19 cellular contexts compared by ENCODE assay signal in the genomic region with DNA sequence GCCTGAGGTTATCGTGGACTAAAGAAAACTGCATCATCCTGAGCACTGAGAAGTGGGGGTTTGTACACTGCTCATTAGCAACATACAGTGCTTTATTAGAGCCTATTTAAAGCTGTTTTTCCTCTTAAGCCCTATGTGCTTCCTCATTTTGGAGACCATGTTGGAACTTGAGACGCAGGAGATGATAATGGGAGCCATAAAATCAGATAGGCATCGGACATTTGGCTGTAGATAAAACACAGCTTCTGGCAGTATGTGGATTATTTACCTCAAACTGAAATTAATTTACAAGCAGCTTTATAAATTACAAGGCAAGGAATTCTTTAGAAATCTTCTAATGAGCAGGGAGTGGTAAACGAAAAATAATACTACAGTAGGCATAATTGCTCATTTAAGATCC.
"Had no signal": no experiment of that assay in that cellular context is flagged by ENCODE, and none has a peak within 500 bp of the region (broad histone marks: within the 10 kb centered on the region; RNA-seq: fewer than 3 reads in every experiment).

No MANE protein-coding gene starts in this region.

- H3K4me3 ChIP-seq: colonic mucosa, gastrocnemius medialis, right lobe of liver, thyroid gland had no signal

- DNase-seq: activated CD4-positive, alpha-beta T cell treated with anti-CD3 and anti-CD28 coated beads, Interleukin-2, amount 10 ng/mL, durations not matched to agents 24 days and 14 days; activated CD8-positive, alpha-beta T cell treated with anti-CD3 and anti-CD28 coated beads for 36 hours; activated naive CD4-positive, alpha-beta T cell treated with Interleukin-2 at 50 U/mL for 16 hours; activated naive CD8-positive, alpha-beta T cell treated with anti-CD3 and anti-CD28 coated beads, Interleukin-2, amount 10 ng/mL, durations not matched to agents 7 days and 5 days; activated T-cell treated with anti-CD3 and anti-CD28 coated beads, Interleukin-2, amount 50 U/mL, for 1 hour; amygdala; central memory CD4-positive, alpha-beta T cell; colonic mucosa; gastrocnemius medialis; head of caudate nucleus; kidney glomerular epithelial cell; left ventricle myocardium superior; naive thymus-derived CD8-positive, alpha-beta T cell; right lobe of liver; stimulated activated naive B cell treated with anti-CD40 and anti-IgM and Interleukin-4, amounts not matched to agents 10 μg/mL and 1 μg/mL and 100 μg/mL, for 72 hours; SW 1271; thyroid gland had no signal

- H3K9me3 ChIP-seq: colonic mucosa, gastrocnemius medialis, right lobe of liver, thyroid gland had no signal

- H2AFZ ChIP-seq: parathyroid adenoma had no signal

- H3K4me1 ChIP-seq: colonic mucosa, gastrocnemius medialis, parathyroid adenoma, right lobe of liver, thyroid gland had no signal

- FAIRE-seq: TTC549 had no signal

- H3K36me3 ChIP-seq: colonic mucosa, gastrocnemius medialis, right lobe of liver, thyroid gland had no signal

- H3K79me2 ChIP-seq: parathyroid adenoma had no signal

- H3K27ac ChIP-seq: colonic mucosa, gastrocnemius medialis, parathyroid adenoma, right lobe of liver, thyroid gland had no signal

- H3K27me3 ChIP-seq: colonic mucosa, gastrocnemius medialis, right lobe of liver, thyroid gland had no signal
